In genomic region chr12:70353780-70354640, GRCh38 we compare ENCODE assay signal across 1 cellular context.
TF ChIP-seq lines count a peak whose summit lies in the region.

No MANE protein-coding gene starts in this region.

TF ChIP-seq in GM12878, 131 proteins besides CTCF, POLR2A, EP300 and RAD21:
- TF ChIP-seq SPI1 (IDR thresholded peaks at IDR 0.05; ENCODE audit: borderline replicate concordance, insufficient read depth, low read depth, low read length): peak; percentile 43; the same call in 1 of the 2 replicates
- TF ChIP-seq PKNOX1 (IDR thresholded peaks at IDR 0.05): no peak
- TF ChIP-seq ZNF384 (IDR thresholded peaks at IDR 0.05; ENCODE audit: borderline replicate concordance, low read depth, low read length): peak; percentile 26; the same call in 1 of the 2 replicates
- no peak for TF ChIP-seq MLLT1 (IDR thresholded peaks at IDR 0.05)
- no peak for TF ChIP-seq NR2C2 (IDR thresholded peaks at IDR 0.05; ENCODE audit: borderline replicate concordance, control insufficient read depth, insufficient read length, low read depth)
- TF ChIP-seq HCFC1 (IDR thresholded peaks at IDR 0.05; ENCODE audit: low read length): no peak
- no peak for TF ChIP-seq ZNF207 (IDR thresholded peaks at IDR 0.05; ENCODE audit: borderline replicate concordance)
